ENCODE assay signal across 9 cellular contexts in genomic region chr9:131727795-131728545, GRCh38. TPM values are rescaled to one million over a fixed set of nuclear protein-coding genes. Genes with fewer than 3 reads are reported as not detected.
DNase-seq lines count a peak whose midpoint lies in the region; ATAC-seq and TF ChIP-seq lines count a peak whose summit lies in the region.
"Had no signal": no experiment of that assay in that cellular context is flagged by ENCODE, and none has a peak within 500 bp of the region (broad histone marks: within the 10 kb centered on the region; RNA-seq: fewer than 3 reads in every experiment).

No MANE protein-coding gene starts in this region.

- peak overlapping the region; percentile 72 to 92 (median 82) for H3K4me3 Mint-ChIP-seq in CD4-positive, CD25-positive, alpha-beta regulatory T cell
- no peak overlapping the region for H3K4me3 Mint-ChIP-seq in GM23338
- H3K4me3 Mint-ChIP-seq in activated T-helper 17 cell treated with anti-CD3 and anti-CD28 coated beads, Interleukin-2, amount 50 U/mL, for 72 hours = peak overlapping the region; percentile 87
- H3K4me3 Mint-ChIP-seq: neural crest cell had no signal

- no peaks in the 10 kb centered on the region for H3K9me2 ChIP-seq in GM23338 (ENCODE audit: insufficient read depth)

- H4K20me1 ChIP-seq in GM23338 (replicated peaks; ENCODE audit: insufficient read depth) = peaks cover 24% of the 10 kb centered on the region

- peak overlapping the region; percentile 86 to 95 (median 91) for H3K27ac Mint-ChIP-seq in CD4-positive, CD25-positive, alpha-beta regulatory T cell
- no peak overlapping the region for H3K27ac Mint-ChIP-seq in GM23338
- H3K27ac Mint-ChIP-seq in activated T-helper 17 cell treated with anti-CD3 and anti-CD28 coated beads, Interleukin-2, amount 50 U/mL, for 72 hours = peak overlapping the region; percentile 95

- peak overlapping the region; percentile 52 for H3K4me2 ChIP-seq in GM23338

- no peaks in the 10 kb centered on the region for H3K9me3 Mint-ChIP-seq in CD4-positive, CD25-positive, alpha-beta regulatory T cell
- no peaks in the 10 kb centered on the region for H3K9me3 Mint-ChIP-seq in GM23338
- H3K9me3 Mint-ChIP-seq in activated T-helper 17 cell treated with anti-CD3 and anti-CD28 coated beads, Interleukin-2, amount 50 U/mL, for 72 hours = no peaks in the 10 kb centered on the region
- H3K9me3 Mint-ChIP-seq: neural crest cell had no signal

- peak overlapping the region; percentile 77 for H3K4me3 ChIP-seq in CD4-positive, CD25-positive, alpha-beta regulatory T cell (ENCODE audit: low read depth, low read length)
- H3K4me3 ChIP-seq in GM23338 (no peak overlapping the region), lower lobe of right lung (no peak overlapping the region)

- peaks cover 83% of the 10 kb centered on the region for H3K4me1 ChIP-seq in CD4-positive, CD25-positive, alpha-beta regulatory T cell (ENCODE audit: control insufficient read depth, insufficient read depth, low read length, poor library complexity, severe bottlenecking)
- peaks cover 36% of the 10 kb centered on the region for H3K4me1 ChIP-seq in GM23338 (ENCODE audit: insufficient read depth)
- H3K4me1 ChIP-seq in lower lobe of right lung = peaks cover 79% of the 10 kb centered on the region

- no peak for ATAC-seq in CD4-positive, CD25-positive, alpha-beta regulatory T cell (ENCODE audit: low read depth in 2 of 2)
- ATAC-seq in GM23338 (peak; percentile 16; the same call in 1 of the 3 replicates), lower lobe of right lung (no peak)
- peak; percentile 15 for ATAC-seq in activated T-helper 17 cell treated with anti-CD3 and anti-CD28 coated beads, Interleukin-2, amount 50 U/mL, for 72 hours (replicated peaks)

- peaks cover 33 to 96% (median 70%) of the 10 kb centered on the region in 4 donors for H3K4me1 Mint-ChIP-seq in CD4-positive, CD25-positive, alpha-beta regulatory T cell
- peaks cover 42% of the 10 kb centered on the region for H3K4me1 Mint-ChIP-seq in GM23338
- peaks cover 56% of the 10 kb centered on the region for H3K4me1 Mint-ChIP-seq in activated T-helper 17 cell treated with anti-CD3 and anti-CD28 coated beads, Interleukin-2, amount 50 U/mL, for 72 hours

- peaks cover 6% of the 10 kb centered on the region for H3K36me3 Mint-ChIP-seq in CD4-positive, CD25-positive, alpha-beta regulatory T cell
- peaks cover 17% of the 10 kb centered on the region; the same call in 2 of the 3 replicates for H3K36me3 Mint-ChIP-seq in GM23338 (ENCODE audit: low read depth)
- peaks cover 58% of the 10 kb centered on the region for H3K36me3 Mint-ChIP-seq in activated T-helper 17 cell treated with anti-CD3 and anti-CD28 coated beads, Interleukin-2, amount 50 U/mL, for 72 hours (ENCODE audit: low read depth)

- peaks cover 98% of the 10 kb centered on the region for H3K79me2 ChIP-seq in GM23338 (replicated peaks; ENCODE audit: insufficient read depth)

- intact Hi-C loops in lower lobe of right lung (cut with DNase I) = no loop called here

- H3K9me3 ChIP-seq in CD4-positive, CD25-positive, alpha-beta regulatory T cell (ENCODE audit: control insufficient read depth in 2 of 2, low read length in 2 of 2) = no peaks in the 10 kb centered on the region
- H3K9me3 ChIP-seq in lower lobe of right lung = no peaks in the 10 kb centered on the region

- DNase-seq in CD4-positive, CD25-positive, alpha-beta regulatory T cell = peak in 2 of 3 donors; percentile 21 to 55
- no peak for DNase-seq in GM23338 (ENCODE audit: low spot score)
- DNase-seq in lower lobe of right lung = no peak
- no peak for DNase-seq in inferior parietal cortex (ENCODE audit: extremely low spot score)
- DNase-seq in GM03348 (ENCODE audit: low spot score) = no peak
- no peak for DNase-seq in cerebellar cortex (ENCODE audit: low spot score)
- no peak for DNase-seq in NCI-H2107 (lab: John Stamatoyannopoulos, UW)

- H3K36me3 ChIP-seq in CD4-positive, CD25-positive, alpha-beta regulatory T cell (ENCODE audit: control insufficient read depth, insufficient read depth, low read length) = no peaks in the 10 kb centered on the region
- no peaks in the 10 kb centered on the region for H3K36me3 ChIP-seq in GM23338 (ENCODE audit: insufficient read depth)
- H3K36me3 ChIP-seq in lower lobe of right lung = no peaks in the 10 kb centered on the region

- TF ChIP-seq CTCF in GM23338 (conservative IDR thresholded peaks at IDR 0.05; ENCODE audit: low read depth in 2 of 2) (no peak), lower lobe of right lung (IDR thresholded peaks at IDR 0.05) (no peak)

- no peaks in the 10 kb centered on the region for H3K27me3 Mint-ChIP-seq in CD4-positive, CD25-positive, alpha-beta regulatory T cell
- H3K27me3 Mint-ChIP-seq in GM23338 (ENCODE audit: insufficient read depth, low read depth, poor library complexity) = peaks cover 6% of the 10 kb centered on the region
- H3K27me3 Mint-ChIP-seq in activated T-helper 17 cell treated with anti-CD3 and anti-CD28 coated beads, Interleukin-2, amount 50 U/mL, for 72 hours = no peaks in the 10 kb centered on the region

- H3F3A ChIP-seq in GM23338 (replicated peaks; ENCODE audit: low read depth) = no peaks in the 10 kb centered on the region

- no peaks in the 10 kb centered on the region for H3K27me3 ChIP-seq in CD4-positive, CD25-positive, alpha-beta regulatory T cell (ENCODE audit: control insufficient read depth, insufficient read depth, low read length)
- H3K27me3 ChIP-seq in GM23338 (ENCODE audit: insufficient read depth) = no peaks in the 10 kb centered on the region
- H3K27me3 ChIP-seq in lower lobe of right lung (ENCODE audit: low read depth) = no peaks in the 10 kb centered on the region

- no peak overlapping the region for H2AFZ ChIP-seq in GM23338

- peak overlapping the region; percentile 97 for H3K27ac ChIP-seq in CD4-positive, CD25-positive, alpha-beta regulatory T cell (ENCODE audit: insufficient read depth, low read length, poor library complexity, severe bottlenecking)
- H3K27ac ChIP-seq in GM23338 (ENCODE audit: low read depth) (peak overlapping the region; percentile 77; the same call in 1 of the 2 replicates), lower lobe of right lung (peak overlapping the region; percentile 61)

TF ChIP-seq in GM23338, 12 proteins besides CTCF, POLR2A, EP300 and RAD21 (continues in another document):
- TF ChIP-seq ZNF331 (CRISPR knock-in tag; IDR thresholded peaks at IDR 0.05; ENCODE audit: low read depth) = no peak
- no peak for TF ChIP-seq ZNF114 (CRISPR knock-in tag; IDR thresholded peaks at IDR 0.05)
- no peak for TF ChIP-seq REST (IDR thresholded peaks at IDR 0.05; ENCODE audit: unreplicated experiment)
- TF ChIP-seq EZH2phosphoT487 (IDR thresholded peaks at IDR 0.05; ENCODE audit: unreplicated experiment) = no peak
- TF ChIP-seq NANOG (IDR thresholded peaks at IDR 0.05; ENCODE audit: borderline replicate concordance) = no peak
- no peak for TF ChIP-seq CREB1 (CRISPR knock-in tag; IDR thresholded peaks at IDR 0.05; ENCODE audit: low read depth)
- no peak for TF ChIP-seq EZH2 (IDR thresholded peaks at IDR 0.05; ENCODE audit: low read depth, unreplicated experiment)
- no peak for TF ChIP-seq JUNB (IDR thresholded peaks at IDR 0.05; ENCODE audit: unreplicated experiment)
- TF ChIP-seq POLR2AphosphoS5 (IDR thresholded peaks at IDR 0.05; ENCODE audit: low read depth) = no peak
- no peak for TF ChIP-seq ETS1 (IDR thresholded peaks at IDR 0.05)

RNA-seq across cellular contexts. Expression of gene RAPGEF1, which starts 11.9 kb away (rescaled TPM):
- 159 TPM for total RNA-seq in CD4-positive, CD25-positive, alpha-beta regulatory T cell
- polyA plus RNA-seq in CD4-positive, CD25-positive, alpha-beta regulatory T cell = 1 to 10 TPM; 3.8 to 7.3 (median 4.6) TPM
- total RNA-seq in GM23338 (2014; rRNA removed; shearing (Covaris generic)) = 80.7 and 82.8 TPM in 2 replicates
- 9.9 and 10.9 TPM in 2 replicates for polyA plus RNA-seq in GM23338 (2016; fragmentation: Nextera tagmentation; extraction: Ambion mirVana)
- 100 to 1,000 TPM; 147 to 167 TPM for total RNA-seq in activated T-helper 17 cell treated with anti-CD3 and anti-CD28 coated beads, Interleukin-2, amount 50 U/mL, for 72 hours
- total RNA-seq in lower lobe of right lung = 146 TPM

Comparison
In these comparisons a context has a peak if more than half of its experiments do, and no peak if none do; other contexts are left out.
1. ATAC-seq: peak in GM23338 (single experiment) and activated T-helper 17 cell treated with anti-CD3 and anti-CD28 coated beads, Interleukin-2, amount 50 U/mL, for 72 hours (single experiment); none in CD4-positive, CD25-positive, alpha-beta regulatory T cell (0 of 2) and lower lobe of right lung (0 of 2).
2. DNase-seq: peak in CD4-positive, CD25-positive, alpha-beta regulatory T cell (2 of 3); none in GM23338 (single experiment), lower lobe of right lung (single experiment), inferior parietal cortex (single experiment), GM03348 (single experiment), cerebellar cortex (single experiment) and NCI-H2107 (single experiment).
3. Peak in every context shown above with its lines, with median percentiles within 50 percentile points of each other: H3K27ac ChIP-seq.